ENCODE assay signal across 21 cellular contexts in the genomic region with DNA sequence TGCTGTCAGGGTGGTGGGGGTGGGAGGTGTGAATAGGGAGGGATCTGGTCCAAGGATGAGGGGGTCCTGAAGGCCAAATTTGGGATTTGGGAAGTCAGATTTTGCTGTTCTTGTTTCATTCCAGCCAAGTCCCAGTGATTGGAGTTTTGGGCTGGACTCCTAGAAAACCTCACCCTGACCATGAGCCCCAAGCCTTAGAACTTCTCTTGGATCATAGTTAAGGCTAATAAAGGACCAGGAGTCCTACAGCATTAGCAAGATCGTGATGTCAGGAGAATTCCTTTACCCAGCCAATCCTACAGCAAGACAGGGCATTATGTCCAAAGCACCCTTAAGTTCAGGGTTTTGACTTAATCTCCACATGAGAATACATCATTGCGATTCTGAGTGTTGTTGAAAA.
DNase-seq lines count a peak whose midpoint lies in the region; ATAC-seq, FAIRE-seq and TF ChIP-seq lines count a peak whose summit lies in the region.
"Had no signal": no experiment of that assay in that cellular context is flagged by ENCODE, and none has a peak within 500 bp of the region (broad histone marks: within the 10 kb centered on the region; RNA-seq: fewer than 3 reads in every experiment).

No MANE protein-coding gene starts in this region.

- H2AFZ ChIP-seq in neural cell (ENCODE audit: low read depth, low read length) (no peak overlapping the region), mammary epithelial cell (ENCODE audit: low read depth, low read length) (no peak overlapping the region)
- H2AFZ ChIP-seq: GM23248 had no signal

- H4K20me1 ChIP-seq in neural cell (ENCODE audit: insufficient read depth), result no peaks in the 10 kb centered on the region
- no peaks in the 10 kb centered on the region for H4K20me1 ChIP-seq in mammary epithelial cell (ENCODE audit: insufficient read depth, low read length)

- CTCF ChIA-PET in mammary epithelial cell (lab: Charles Lee; ENCODE audit: low non-redundant PET), result no interaction called here

- WGBS in mammary epithelial cell (ENCODE audit: low coverage, missing lambda C conversion rate), result 64% methylated on average over 2 of the region's 2 CpGs

- intact Hi-C loops in Right ventricle myocardium inferior (cut with DNase I) (no loop called here), cardiac septum (cut with DNase I) (loop anchor here (5.0 kb wide), 1 partner anchor 52 kb away; no protein-coding TSS in a partner anchor), mammary epithelial cell (cut with micrococcal nuclease) (no loop called here)

- peak; percentile 34 for ATAC-seq in Right ventricle myocardium inferior
- no peak for ATAC-seq in HG02885 (IDR thresholded peaks at IDR 0.05; ENCODE audit: poor library complexity, unreplicated experiment)
- ATAC-seq: A549 had no signal

- H3K9ac ChIP-seq in neural cell (ENCODE audit: low read length) (peak overlapping the region; percentile 59), mammary epithelial cell (ENCODE audit: insufficient read depth, low read length) (no peak overlapping the region)
- H3K9ac ChIP-seq: GM23248 had no signal

- H3K36me3 ChIP-seq in SJCRH30 (no peaks in the 10 kb centered on the region), neural cell (ENCODE audit: insufficient read depth, low read length) (no peaks in the 10 kb centered on the region), mammary epithelial cell (ENCODE audit: insufficient read depth, low read length) (no peaks in the 10 kb centered on the region)

- BruUV-seq in mammary epithelial cell (replicated peaks; lab: Mats Ljungman, UMichigan), result no TSS peak

- H3K9me3 ChIP-seq in SJCRH30 (replicated peaks), result no peaks in the 10 kb centered on the region; the same call in 1 of the 2 replicates
- H3K9me3 ChIP-seq in neural cell (ENCODE audit: low read length), result no peaks in the 10 kb centered on the region
- no peaks in the 10 kb centered on the region for H3K9me3 ChIP-seq in mammary epithelial cell (replicated peaks; ENCODE audit: insufficient read depth, low read length)
- H3K9me3 ChIP-seq: A549, Caco-2 had no signal

- H3K79me2 ChIP-seq in neural cell (replicated peaks; ENCODE audit: insufficient read depth, low read length), result no peaks in the 10 kb centered on the region
- H3K79me2 ChIP-seq in mammary epithelial cell (ENCODE audit: insufficient read depth, low read length), result no peaks in the 10 kb centered on the region

- no peaks in the 10 kb centered on the region for H3K9me2 ChIP-seq in neural cell (ENCODE audit: insufficient read depth, low read length)

- TF ChIP-seq CTCF in neural cell (IDR thresholded peaks at IDR 0.05; ENCODE audit: poor library complexity, severe bottlenecking) (no peak), mammary epithelial cell (conservative IDR thresholded peaks at IDR 0.05 in 1 of 2, IDR thresholded peaks at IDR 0.05 in 1 of 2; ENCODE audit: extremely low read depth in 1 of 2, insufficient read depth in 1 of 2, low read depth in 1 of 2, low read length in 2 of 2) (no peak)

- H3K27ac ChIP-seq in SJCRH30, result peak overlapping the region; percentile 60
- peak overlapping the region; percentile 72 for H3K27ac ChIP-seq in neural cell (ENCODE audit: low read length)
- no peak overlapping the region for H3K27ac ChIP-seq in mammary epithelial cell (ENCODE audit: insufficient read depth, low read depth, low read length)
- H3K27ac ChIP-seq: 22Rv1, A549, C4-2B, GM23248 had no signal

- FAIRE-seq in urothelium cell line (lab: Jason Lieb, UNC), result peak; percentile 58
- FAIRE-seq: A549, D721Med, G401.6, GM12891, HTR-8/SVneo had no signal

- H3K4me1 ChIP-seq in SJCRH30 (peaks cover 23% of the 10 kb centered on the region), mammary epithelial cell (ENCODE audit: insufficient read depth, low read length) (no peaks in the 10 kb centered on the region)
- H3K4me1 ChIP-seq: A549, Caco-2 had no signal

- TF ChIP-seq EP300 in neural cell (conservative IDR thresholded peaks at IDR 0.05; ENCODE audit: poor library complexity, severe bottlenecking), result no peak

- H3K4me2 ChIP-seq in neural cell (ENCODE audit: low read length), result peak overlapping the region; percentile 2
- no peak overlapping the region for H3K4me2 ChIP-seq in mammary epithelial cell (ENCODE audit: insufficient read depth, low read depth, low read length)
- H3K4me2 ChIP-seq: A549 had no signal

- DNase-seq in Right ventricle myocardium inferior (ENCODE audit: missing footprints) (no peak), cardiac septum (ENCODE audit: low spot score) (no peak), SJCRH30 (no peak), urothelium cell line (ENCODE audit: low spot score) (no peak), mammary epithelial cell (no peak)
- DNase-seq: AML-193; Caco-2; CD4-positive, alpha-beta T cell; GM23248; HCEC 1CT; HFFc6; IMR-90 had no signal

- no peak for TF ChIP-seq RAD21 in neural cell (conservative IDR thresholded peaks at IDR 0.05)

- dilution Hi-C loops in mammary epithelial cell (cut with HindIII; ENCODE audit: low sequenced_read_pairs), result no loop called here

- peak overlapping the region; percentile 34 for H3K4me3 ChIP-seq in SJCRH30
- H3K4me3 ChIP-seq in neural cell (ENCODE audit: low read length), result peak overlapping the region; percentile 50
- H3K4me3 ChIP-seq in mammary epithelial cell (replicated peaks in 1 of 3; ENCODE audit: insufficient read depth in 1 of 3, low read depth in 2 of 3, low read length in 3 of 3), result no peak overlapping the region
- H3K4me3 ChIP-seq: A549, GM23248 had no signal

- H3K27me3 ChIP-seq in SJCRH30, result no peaks in the 10 kb centered on the region
- H3K27me3 ChIP-seq in neural cell (ENCODE audit: insufficient read depth, low read depth, low read length), result no peaks in the 10 kb centered on the region
- no peaks in the 10 kb centered on the region for H3K27me3 ChIP-seq in mammary epithelial cell (ENCODE audit: insufficient read depth, low read length)

- in situ Hi-C loops in mammary epithelial cell (cut with MboI; ENCODE audit: low sequenced_read_pairs in 2 of 2), result no loop called here

- peaks cover 3% of the 10 kb centered on the region for H3F3A ChIP-seq in neural cell (ENCODE audit: insufficient read depth, low read length, poor library complexity, severe bottlenecking)

TF ChIP-seq in neural cell, 6 proteins besides CTCF, POLR2A, EP300 and RAD21:
- TF ChIP-seq EZH2 (IDR thresholded peaks at IDR 0.05; ENCODE audit: borderline replicate concordance, insufficient read depth, low read length, poor library complexity, severe bottlenecking), result no peak
- no peak for TF ChIP-seq POLR2AphosphoS5 (IDR thresholded peaks at IDR 0.05)
- no peak for TF ChIP-seq SMC3 (conservative IDR thresholded peaks at IDR 0.05; ENCODE audit: poor library complexity)
- no peak for TF ChIP-seq TAF1 (IDR thresholded peaks at IDR 0.05; ENCODE audit: low read depth)
- TF ChIP-seq, protein P1, sequence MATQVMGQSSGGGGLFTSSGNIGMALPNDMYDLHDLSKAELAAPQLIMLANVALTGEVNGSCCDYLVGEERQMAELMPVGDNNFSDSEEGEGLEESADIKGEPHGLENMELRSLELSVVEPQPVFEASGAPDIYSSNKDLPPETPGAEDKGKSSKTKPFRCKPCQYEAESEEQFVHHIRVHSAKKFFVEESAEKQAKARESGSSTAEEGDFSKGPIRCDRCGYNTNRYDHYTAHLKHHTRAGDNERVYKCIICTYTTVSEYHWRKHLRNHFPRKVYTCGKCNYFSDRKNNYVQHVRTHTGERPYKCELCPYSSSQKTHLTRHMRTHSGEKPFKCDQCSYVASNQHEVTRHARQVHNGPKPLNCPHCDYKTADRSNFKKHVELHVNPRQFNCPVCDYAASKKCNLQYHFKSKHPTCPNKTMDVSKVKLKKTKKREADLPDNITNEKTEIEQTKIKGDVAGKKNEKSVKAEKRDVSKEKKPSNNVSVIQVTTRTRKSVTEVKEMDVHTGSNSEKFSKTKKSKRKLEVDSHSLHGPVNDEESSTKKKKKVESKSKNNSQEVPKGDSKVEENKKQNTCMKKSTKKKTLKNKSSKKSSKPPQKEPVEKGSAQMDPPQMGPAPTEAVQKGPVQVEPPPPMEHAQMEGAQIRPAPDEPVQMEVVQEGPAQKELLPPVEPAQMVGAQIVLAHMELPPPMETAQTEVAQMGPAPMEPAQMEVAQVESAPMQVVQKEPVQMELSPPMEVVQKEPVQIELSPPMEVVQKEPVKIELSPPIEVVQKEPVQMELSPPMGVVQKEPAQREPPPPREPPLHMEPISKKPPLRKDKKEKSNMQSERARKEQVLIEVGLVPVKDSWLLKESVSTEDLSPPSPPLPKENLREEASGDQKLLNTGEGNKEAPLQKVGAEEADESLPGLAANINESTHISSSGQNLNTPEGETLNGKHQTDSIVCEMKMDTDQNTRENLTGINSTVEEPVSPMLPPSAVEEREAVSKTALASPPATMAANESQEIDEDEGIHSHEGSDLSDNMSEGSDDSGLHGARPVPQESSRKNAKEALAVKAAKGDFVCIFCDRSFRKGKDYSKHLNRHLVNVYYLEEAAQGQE (IDR thresholded peaks at IDR 0.05; ENCODE audit: borderline replicate concordance), result no peak
- no peak for TF ChIP-seq MXI1 (conservative IDR thresholded peaks at IDR 0.05; ENCODE audit: poor library complexity, severe bottlenecking)

Comparison
In these comparisons a context has a peak if more than half of its experiments do, and no peak if none do; other contexts are left out.
1. H3K4me3 ChIP-seq: peak in SJCRH30 (single experiment) and neural cell (single experiment); none in mammary epithelial cell (0 of 3).